In genomic region chr12:132496710-132497109, GRCh38 we compare ENCODE assay signal across 18 cellular contexts. TPM values are rescaled to one million over a fixed set of nuclear protein-coding genes. Genes with fewer than 3 reads are reported as not detected.
DNase-seq lines count a peak whose midpoint lies in the region; ATAC-seq and TF ChIP-seq lines count a peak whose summit lies in the region.
"Had no signal": no experiment of that assay in that cellular context is flagged by ENCODE, and none has a peak within 500 bp of the region (broad histone marks: within the 10 kb centered on the region; RNA-seq: fewer than 3 reads in every experiment).

No MANE protein-coding gene starts in this region.

- peak overlapping the region; percentile 29 for H3K27ac Mint-ChIP-seq in activated naive CD8-positive, alpha-beta T cell treated with anti-CD3 and anti-CD28 coated beads for 36 hours
- H3K27ac Mint-ChIP-seq in activated naive CD8-positive, alpha-beta T cell treated with anti-CD3 and anti-CD28 coated beads, Interleukin-2, amount 50 U/mL, for 24 hours = no peak overlapping the region
- peak overlapping the region in 1 of 3 experiments; percentile 35 for H3K27ac Mint-ChIP-seq in nephron

- DNase-seq in activated naive CD8-positive, alpha-beta T cell treated with anti-CD3 and anti-CD28 coated beads for 36 hours = no peak
- no peak for DNase-seq in activated naive CD8-positive, alpha-beta T cell treated with anti-CD3 and anti-CD28 coated beads, Interleukin-2, amount 50 U/mL, for 24 hours
- DNase-seq in ACHN = no peak
- DNase-seq: BE2C, DMS53, KBM-7, NCI-H1092, NCI-H2107, NCI-H345, NCI-H69, PC-3 had no signal

- H3K36me3 Mint-ChIP-seq in activated naive CD8-positive, alpha-beta T cell treated with anti-CD3 and anti-CD28 coated beads for 36 hours = peaks cover 2% of the 10 kb centered on the region
- H3K36me3 Mint-ChIP-seq in activated naive CD8-positive, alpha-beta T cell treated with anti-CD3 and anti-CD28 coated beads, Interleukin-2, amount 50 U/mL, for 24 hours (ENCODE audit: low read depth) = no peaks in the 10 kb centered on the region
- no peaks in the 10 kb centered on the region for H3K36me3 Mint-ChIP-seq in nephron (ENCODE audit: low read depth)

- in situ Hi-C loops in ACHN (cut with HindIII; ENCODE audit: low pct_ligation_motif_present, low pct_unique_long_range_greater_than_20kb, low sequenced_read_pairs) = no loop called here

- TF ChIP-seq CTCF in VCaP (conservative IDR thresholded peaks at IDR 0.05) (no peak), nephron (IDR thresholded peaks at IDR 0.05; ENCODE audit: unreplicated experiment in 3 of 3) (no peak)

- H3K27me3 Mint-ChIP-seq in activated naive CD8-positive, alpha-beta T cell treated with anti-CD3 and anti-CD28 coated beads for 36 hours = no peaks in the 10 kb centered on the region
- H3K27me3 Mint-ChIP-seq in activated naive CD8-positive, alpha-beta T cell treated with anti-CD3 and anti-CD28 coated beads, Interleukin-2, amount 50 U/mL, for 24 hours = no peaks in the 10 kb centered on the region
- no peaks in the 10 kb centered on the region for H3K27me3 Mint-ChIP-seq in nephron (ENCODE audit: low read depth)

- H3K4me1 Mint-ChIP-seq in activated naive CD8-positive, alpha-beta T cell treated with anti-CD3 and anti-CD28 coated beads for 36 hours = peaks cover 40% of the 10 kb centered on the region
- H3K4me1 Mint-ChIP-seq in activated naive CD8-positive, alpha-beta T cell treated with anti-CD3 and anti-CD28 coated beads, Interleukin-2, amount 50 U/mL, for 24 hours = peaks cover 48% of the 10 kb centered on the region
- H3K4me1 Mint-ChIP-seq in nephron = peaks cover 38% of the 10 kb centered on the region

- no peak overlapping the region for H3K4me3 Mint-ChIP-seq in activated naive CD8-positive, alpha-beta T cell treated with anti-CD3 and anti-CD28 coated beads for 36 hours
- no peak overlapping the region for H3K4me3 Mint-ChIP-seq in activated naive CD8-positive, alpha-beta T cell treated with anti-CD3 and anti-CD28 coated beads, Interleukin-2, amount 50 U/mL, for 24 hours
- peak overlapping the region in 2 of 3 experiments; percentile 43 to 53 for H3K4me3 Mint-ChIP-seq in nephron

- no peak for ATAC-seq in activated naive CD8-positive, alpha-beta T cell treated with anti-CD3 and anti-CD28 coated beads, Interleukin-2, amount 50 U/mL, for 24 hours
- ATAC-seq in GM19452 (IDR thresholded peaks at IDR 0.05; ENCODE audit: unreplicated experiment) (no peak), GM18498 (IDR thresholded peaks at IDR 0.05; ENCODE audit: unreplicated experiment) (no peak), GM21528 (IDR thresholded peaks at IDR 0.05; ENCODE audit: low FRiP score, unreplicated experiment) (no peak)
- ATAC-seq: HCT116, PC-3 had no signal

- H3K27ac ChIP-seq in VCaP = peak overlapping the region; percentile 98
- H3K27ac ChIP-seq: SJSA1 had no signal

- H3K9me3 Mint-ChIP-seq in activated naive CD8-positive, alpha-beta T cell treated with anti-CD3 and anti-CD28 coated beads for 36 hours = no peaks in the 10 kb centered on the region
- H3K9me3 Mint-ChIP-seq in activated naive CD8-positive, alpha-beta T cell treated with anti-CD3 and anti-CD28 coated beads, Interleukin-2, amount 50 U/mL, for 24 hours = no peaks in the 10 kb centered on the region
- H3K9me3 Mint-ChIP-seq in nephron = no peaks in the 10 kb centered on the region

RNA-seq across cellular contexts. Expression of gene FBRSL1, which starts 6.8 kb away (rescaled TPM):
- 10 to 100 TPM; 53.1 to 55.9 TPM for total RNA-seq in activated naive CD8-positive, alpha-beta T cell treated with anti-CD3 and anti-CD28 coated beads for 36 hours

Comparison
In these comparisons a context has a peak if more than half of its experiments do, and no peak if none do; other contexts are left out.
1. H3K4me3 Mint-ChIP-seq: peak in nephron (2 of 3); none in activated naive CD8-positive, alpha-beta T cell treated with anti-CD3 and anti-CD28 coated beads for 36 hours (single experiment) and activated naive CD8-positive, alpha-beta T cell treated with anti-CD3 and anti-CD28 coated beads, Interleukin-2, amount 50 U/mL, for 24 hours (single experiment).